ENCODE assay signal across 13 cellular contexts in the genomic region with DNA sequence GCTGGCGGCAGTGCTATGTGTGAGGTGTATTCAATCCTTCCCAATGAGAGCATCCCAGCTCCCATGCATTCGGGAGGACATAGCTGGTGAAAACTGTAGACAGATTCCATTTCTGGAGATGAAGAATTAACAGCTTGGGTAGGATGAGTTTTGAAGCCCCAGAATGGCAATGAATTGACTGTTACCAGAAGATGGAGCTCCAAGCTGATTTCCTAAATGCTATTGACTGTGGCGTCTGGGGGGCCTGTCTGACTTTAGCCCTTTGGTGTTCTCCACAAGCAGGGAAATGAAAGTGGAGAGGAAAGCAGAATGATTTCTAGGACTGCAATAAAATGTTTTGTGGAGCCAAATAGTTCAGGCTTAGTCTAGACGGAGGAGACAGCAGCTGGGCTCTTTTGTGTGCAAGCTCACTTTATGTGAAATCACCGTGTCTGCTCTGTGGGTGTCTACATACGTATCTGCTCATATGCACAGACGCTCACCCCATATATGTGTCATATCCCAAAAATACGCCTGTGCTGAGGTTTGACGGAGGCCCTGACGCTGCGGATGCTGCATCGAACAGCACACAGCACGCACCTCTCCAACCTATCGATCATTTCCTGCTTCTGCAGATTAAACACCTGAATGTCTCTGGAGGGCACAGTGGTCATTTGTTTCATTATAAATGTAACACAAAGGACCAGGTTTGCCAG.
DNase-seq lines count a peak whose midpoint lies in the region; ATAC-seq and TF ChIP-seq lines count a peak whose summit lies in the region.
"Had no signal": no experiment of that assay in that cellular context is flagged by ENCODE, and none has a peak within 500 bp of the region (broad histone marks: within the 10 kb centered on the region; RNA-seq: fewer than 3 reads in every experiment).

No MANE protein-coding gene starts in this region.

- peaks cover 54% of the 10 kb centered on the region for H3K27me3 ChIP-seq in SJCRH30

- H3K27ac Mint-ChIP-seq in endothelial cell (ENCODE audit: unreplicated experiment) (peak overlapping the region; percentile 1), osteocyte (ENCODE audit: unreplicated experiment) (no peak overlapping the region)

- TF ChIP-seq POLR2A in NB4 (IDR thresholded peaks at IDR 0.05; ENCODE audit: extremely low read depth, insufficient read length): no peak

- H3K36me3 Mint-ChIP-seq in endothelial cell (ENCODE audit: low read depth, unreplicated experiment): no peaks in the 10 kb centered on the region
- H3K36me3 Mint-ChIP-seq in osteocyte (ENCODE audit: unreplicated experiment): no peaks in the 10 kb centered on the region

- no peaks in the 10 kb centered on the region for H3K9me3 ChIP-seq in SJCRH30 (replicated peaks)

- DNase-seq in DMS 273 (lab: John Stamatoyannopoulos, UW; ENCODE audit: unreplicated experiment): peak; percentile 63
- no peak for DNase-seq in DMS 273 treated with DMSO at 0.1 percent for 48 hours (lab: John Stamatoyannopoulos, UW)
- DNase-seq in NB4 (ENCODE audit: low read depth): no peak
- DNase-seq in endothelial cell (ENCODE audit: low spot score): no peak
- no peak for DNase-seq in osteocyte (ENCODE audit: extremely low spot score, unreplicated experiment)
- no peak for DNase-seq in SJCRH30
- DNase-seq in GM10266 (ENCODE audit: extremely low spot score): no peak
- DNase-seq: effector CD8-positive, alpha-beta T cell; islet precursor cell; PC-9 had no signal

- H3K27me3 Mint-ChIP-seq in endothelial cell (ENCODE audit: unreplicated experiment) (peaks cover 5% of the 10 kb centered on the region), osteocyte (ENCODE audit: unreplicated experiment) (peaks cover 10% of the 10 kb centered on the region)

- H3K4me3 ChIP-seq in NB4 (ENCODE audit: low read depth, low read length) (no peak overlapping the region), SJCRH30 (no peak overlapping the region)
- H3K4me3 ChIP-seq: PC-9 had no signal

- no peak overlapping the region for H3K4me3 Mint-ChIP-seq in endothelial cell (ENCODE audit: unreplicated experiment)
- no peak overlapping the region for H3K4me3 Mint-ChIP-seq in osteocyte (ENCODE audit: unreplicated experiment)

- no peaks in the 10 kb centered on the region for H3K36me3 ChIP-seq in SJCRH30

- H3K9me3 Mint-ChIP-seq in endothelial cell (ENCODE audit: unreplicated experiment) (no peaks in the 10 kb centered on the region), osteocyte (ENCODE audit: unreplicated experiment) (no peaks in the 10 kb centered on the region)

- H3K4me1 Mint-ChIP-seq in endothelial cell (ENCODE audit: unreplicated experiment) (peaks cover 42% of the 10 kb centered on the region), osteocyte (ENCODE audit: unreplicated experiment) (no peaks in the 10 kb centered on the region)

- ATAC-seq in HG02938 (IDR thresholded peaks at IDR 0.05; ENCODE audit: unreplicated experiment): no peak

- TF ChIP-seq CTCF in NB4 (IDR thresholded peaks at IDR 0.05; ENCODE audit: low read depth, low read length): peak; percentile 15
- TF ChIP-seq CTCF in endothelial cell (IDR thresholded peaks at IDR 0.05; ENCODE audit: unreplicated experiment): no peak
- TF ChIP-seq CTCF in osteocyte (IDR thresholded peaks at IDR 0.05): peak; percentile 69
- TF ChIP-seq CTCF in GM10266 (IDR thresholded peaks at IDR 0.05; ENCODE audit: control insufficient read depth, insufficient read depth, low read depth, missing control alignments): no peak

- no peak overlapping the region for H3K27ac ChIP-seq in SJCRH30
- H3K27ac ChIP-seq: 22Rv1, KMS-11, PC-9 had no signal

- no peaks in the 10 kb centered on the region for H3K4me1 ChIP-seq in SJCRH30

Comparison
In these comparisons a context has a peak if more than half of its experiments do, and no peak if none do; other contexts are left out.
1. CTCF ChIP-seq: peak in NB4 (single experiment) and osteocyte (single experiment); none in endothelial cell (single experiment) and GM10266 (single experiment).